ENCODE assay signal across 26 cellular contexts in genomic region chr1:184390889-184391288, GRCh38. TPM values are rescaled to one million over a fixed set of nuclear protein-coding genes. Genes with fewer than 3 reads are reported as not detected.
DNase-seq lines count a peak whose midpoint lies in the region; TF ChIP-seq lines count a peak whose summit lies in the region.
"Had no signal": no experiment of that assay in that cellular context is flagged by ENCODE, and none has a peak within 500 bp of the region (broad histone marks: within the 10 kb centered on the region; RNA-seq: fewer than 3 reads in every experiment).

No MANE protein-coding gene starts in this region.

- H3F3A ChIP-seq in Loucy (ENCODE audit: low read depth), result no peaks in the 10 kb centered on the region

- H3K9me2 ChIP-seq in Loucy (replicated peaks; ENCODE audit: low read depth, low read length), result no peaks in the 10 kb centered on the region

- no TSS peak for BruUV-seq in MCF 10A (replicated peaks; lab: Mats Ljungman, UMichigan)

- intact Hi-C loops in MCF 10A (cut with micrococcal nuclease), result no loop called here

- POLR2A ChIA-PET in MCF 10A (lab: Yijun Ruan, JAX), result interaction anchor here (0.6 to 7.6 kb wide), 27 partner anchors 9 to 364 kb away, joined by 3 to 93 read pairs (median 4); partner anchors contain the start of genes EDEM3 and TSEN15

- no peaks in the 10 kb centered on the region for H3K36me3 Mint-ChIP-seq in MCF 10A (ENCODE audit: insufficient read depth, unreplicated experiment)
- peaks cover 0 to 6% (median 0%) of the 10 kb centered on the region in 3 donors for H3K36me3 Mint-ChIP-seq in immature natural killer cell
- H3K36me3 Mint-ChIP-seq in type B pancreatic cell, result peaks cover 6% of the 10 kb centered on the region
- H3K36me3 Mint-ChIP-seq: WTC11 had no signal

- H3K79me2 ChIP-seq in Loucy (ENCODE audit: insufficient read depth, low read length), result peaks cover 33% of the 10 kb centered on the region

- no peaks in the 10 kb centered on the region for H3K27me3 Mint-ChIP-seq in MCF 10A (ENCODE audit: insufficient read depth, unreplicated experiment)
- peaks cover 9 to 32% (median 28%) of the 10 kb centered on the region in 3 donors for H3K27me3 Mint-ChIP-seq in immature natural killer cell (ENCODE audit: low read depth in 3 of 3)
- H3K27me3 Mint-ChIP-seq in type B pancreatic cell, result peaks cover 13% of the 10 kb centered on the region

- H3K27ac ChIP-seq in WERI-Rb-1, result no peak overlapping the region
- H3K27ac ChIP-seq: BLaER1, brain microvascular endothelial cell, KMS-11, PC-9 had no signal

- H3K27me3 ChIP-seq in Loucy (ENCODE audit: insufficient read depth, low read length, poor library complexity, severe bottlenecking), result peaks cover 17% of the 10 kb centered on the region
- H3K27me3 ChIP-seq in WERI-Rb-1 (ENCODE audit: insufficient read depth, low read depth, severe bottlenecking), result no peaks in the 10 kb centered on the region
- H3K27me3 ChIP-seq: brain microvascular endothelial cell, tibial nerve had no signal

- DNase-seq in MCF 10A (ENCODE audit: unreplicated experiment) (peak; percentile 59), immature natural killer cell (no peak), type B pancreatic cell (ENCODE audit: extremely low spot score, unreplicated experiment) (no peak), COLO668 (lab: John Stamatoyannopoulos, UW; ENCODE audit: unreplicated experiment) (no peak), WERI-Rb-1 (no peak), GM19240 (ENCODE audit: insufficient read length, low spot score) (no peak)
- DNase-seq: activated CD4-positive, alpha-beta T cell treated with anti-CD3 and anti-CD28 coated beads, Interleukin-2, amount 10 ng/mL, durations not matched to agents 7 days and 5 days; activated T-cell treated with anti-CD3 and anti-CD28 coated beads, Interleukin-2, amount 50 U/mL, for 48 hours; brain microvascular endothelial cell; DMS79 treated with DMSO at 0.1 percent for 48 hours; foreskin fibroblast; HCEC 1CT; heart right ventricle; naive B cell; NCI-H524; PC-9; SHP77; stimulated activated CD4-positive, alpha-beta T cell treated with anti-CD3 and anti-CD28 coated beads, Interleukin-2, amount 100 ng/mL, for 24 hours; SW 1271; T1000 had no signal

- H3K4me2 ChIP-seq in Loucy (ENCODE audit: low read depth, low read length, poor library complexity, severe bottlenecking), result peak overlapping the region; percentile 1
- H3K4me2 ChIP-seq: BLaER1, KMS-11, PC-9 had no signal

- H3K4me3 Mint-ChIP-seq in MCF 10A (ENCODE audit: unreplicated experiment) (peak overlapping the region; percentile 45), immature natural killer cell (peak overlapping the region in 4 of 5 donors; percentile 3 to 36 (median 26)), type B pancreatic cell (peak overlapping the region; percentile 73)
- H3K4me3 Mint-ChIP-seq: activated CD4-positive, alpha-beta T cell treated with anti-CD3 and anti-CD28 coated beads, Interleukin-2, amount 10 ng/mL, durations not matched to agents 7 days and 5 days; naive B cell; WTC11 had no signal

- peak overlapping the region; percentile 73 for H3K27ac Mint-ChIP-seq in MCF 10A (ENCODE audit: low read depth, unreplicated experiment)
- peak overlapping the region in 4 of 6 donors; percentile 58 to 100 (median 82) for H3K27ac Mint-ChIP-seq in immature natural killer cell
- peak overlapping the region; percentile 75 for H3K27ac Mint-ChIP-seq in type B pancreatic cell
- H3K27ac Mint-ChIP-seq: activated CD4-positive, alpha-beta T cell treated with anti-CD3 and anti-CD28 coated beads, Interleukin-2, amount 10 ng/mL, durations not matched to agents 7 days and 5 days; naive B cell; WTC11 had no signal

- TF ChIP-seq CTCF in Loucy (conservative IDR thresholded peaks at IDR 0.05; ENCODE audit: low read length), result no peak
- no peak for TF ChIP-seq CTCF in MCF 10A (IDR thresholded peaks at IDR 0.05; ENCODE audit: unreplicated experiment)
- TF ChIP-seq CTCF in type B pancreatic cell (conservative IDR thresholded peaks at IDR 0.05), result no peak
- TF ChIP-seq CTCF in WERI-Rb-1 (IDR thresholded peaks at IDR 0.05; ENCODE audit: low read depth, low read length), result no peak

- H4K20me1 ChIP-seq in Loucy (ENCODE audit: insufficient read depth, low read length, poor library complexity, severe bottlenecking), result peaks cover 8% of the 10 kb centered on the region

- no peak overlapping the region for H2AFZ ChIP-seq in Loucy (ENCODE audit: low read length)
- H2AFZ ChIP-seq: PC-9 had no signal

- no peak overlapping the region for H3K9ac ChIP-seq in Loucy (ENCODE audit: low read depth, low read length, poor library complexity, severe bottlenecking)
- H3K9ac ChIP-seq: BLaER1, KMS-11 had no signal

- H3K4me1 Mint-ChIP-seq in MCF 10A (ENCODE audit: insufficient read depth, unreplicated experiment) (peaks cover 48% of the 10 kb centered on the region), immature natural killer cell (peaks cover 73 to 80% of the 10 kb centered on the region in 2 donors), type B pancreatic cell (ENCODE audit: unreplicated experiment) (peaks cover 32% of the 10 kb centered on the region)

- no peaks in the 10 kb centered on the region for H3K36me3 ChIP-seq in Loucy (ENCODE audit: insufficient read depth, low read length)
- no peaks in the 10 kb centered on the region for H3K36me3 ChIP-seq in WERI-Rb-1
- H3K36me3 ChIP-seq: BLaER1, brain microvascular endothelial cell, heart right ventricle, tibial nerve had no signal

- CTCF ChIA-PET in MCF 10A (lab: Yijun Ruan, JAX), result interaction anchor here (0.6 to 2.7 kb wide), 8 partner anchors 8 to 301 kb away, joined by 3 to 12 read pairs (median 4); no protein-coding TSS in a partner anchor

- H3K4me3 ChIP-seq in Loucy (ENCODE audit: low read length, poor library complexity, severe bottlenecking) (no peak overlapping the region), WERI-Rb-1 (ENCODE audit: low read depth, low read length) (no peak overlapping the region)
- H3K4me3 ChIP-seq: BLaER1, PC-9, skin epidermis, tibial nerve had no signal

- H3K9me3 Mint-ChIP-seq in MCF 10A (ENCODE audit: unreplicated experiment), result no peaks in the 10 kb centered on the region
- H3K9me3 Mint-ChIP-seq in immature natural killer cell, result no peaks in the 10 kb centered on the region
- H3K9me3 Mint-ChIP-seq in type B pancreatic cell, result peaks cover under 1% of the 10 kb centered on the region
- H3K9me3 Mint-ChIP-seq: activated CD4-positive, alpha-beta T cell treated with anti-CD3 and anti-CD28 coated beads, Interleukin-2, amount 10 ng/mL, durations not matched to agents 7 days and 5 days; naive B cell; WTC11 had no signal

- H3K9me3 ChIP-seq in Loucy (ENCODE audit: insufficient read depth, low read depth, low read length) (no peaks in the 10 kb centered on the region), WERI-Rb-1 (ENCODE audit: severe bottlenecking) (no peaks in the 10 kb centered on the region)
- H3K9me3 ChIP-seq: BLaER1, heart right ventricle, tibial nerve had no signal

- peaks cover 28% of the 10 kb centered on the region for H3K4me1 ChIP-seq in Loucy (ENCODE audit: insufficient read depth, low read length, poor library complexity, severe bottlenecking)

RNA-seq across cellular contexts. Expression of gene C1orf21, which starts 4.1 kb away (rescaled TPM):
- total RNA-seq in MCF 10A (2022) (23.2 and 25.3 TPM in 2 replicates), type B pancreatic cell (ENCODE audit: low replicate concordance) (44.6 and 53.7 TPM in 2 replicates)
- polyA plus RNA-seq in immature natural killer cell, result 100 to 1,000 TPM; 119 to 149 (median 130) TPM
